Comparison of ENCODE assay signal across 1 cellular context in genomic region chr9:136565722-136566552, GRCh38.
TF ChIP-seq lines count a peak whose summit lies in the region.

No MANE protein-coding gene starts in this region.

TF ChIP-seq in IMR-90, 13 proteins besides CTCF, POLR2A, EP300 and RAD21 (continued from another document):
- no peak for TF ChIP-seq MAZ (IDR thresholded peaks at IDR 0.05; ENCODE audit: borderline replicate concordance, low read depth, low read length)
- TF ChIP-seq BHLHE40 (IDR thresholded peaks at IDR 0.05; ENCODE audit: low read depth, low read length), result no peak
- TF ChIP-seq RFX5 (IDR thresholded peaks at IDR 0.05; ENCODE audit: low read depth, low read length), result no peak
TF ChIP-seq in IMR-90: peak in this region for 0.
